ENCODE assay signal across 8 cellular contexts in the genomic region with DNA sequence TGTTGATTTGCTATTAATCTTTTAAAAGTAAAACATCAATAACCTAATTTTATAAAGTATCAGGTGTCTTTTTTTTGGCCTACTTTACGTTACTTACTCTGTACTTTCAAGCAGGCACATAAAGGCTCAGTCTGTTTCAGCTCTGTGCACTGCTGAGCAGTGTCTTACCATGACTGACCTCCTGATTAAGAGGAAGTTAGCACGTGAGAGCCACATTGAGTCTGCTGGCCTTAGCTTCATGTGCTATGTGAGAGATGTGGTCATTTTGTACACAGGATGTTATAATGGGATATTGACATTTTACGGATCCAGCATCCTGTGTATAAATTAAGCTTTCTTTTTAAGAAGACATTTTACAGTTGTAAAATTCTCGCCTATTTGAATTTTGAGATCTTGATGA. TPM values are rescaled to one million over a fixed set of nuclear protein-coding genes. Genes with fewer than 3 reads are reported as not detected.
DNase-seq lines count a peak whose midpoint lies in the region; ATAC-seq, FAIRE-seq and TF ChIP-seq lines count a peak whose summit lies in the region.

No MANE protein-coding gene starts in this region.

- H3K4me2 ChIP-seq in Karpas-422 (ENCODE audit: low read depth, low read length, poor library complexity, severe bottlenecking) (peak overlapping the region; percentile 76), endothelial cell of umbilical vein (ENCODE audit: insufficient read depth, low read length) (no peak overlapping the region)

- H3K27me3 ChIP-seq in Karpas-422 (ENCODE audit: low read length) (no peaks in the 10 kb centered on the region), endothelial cell of umbilical vein (ENCODE audit: control insufficient read depth in 2 of 2, insufficient read depth in 2 of 2, low read length in 2 of 2) (no peaks in the 10 kb centered on the region), esophagus squamous epithelium (no peaks in the 10 kb centered on the region)

- no TSS peak for BruUV-seq in endothelial cell of umbilical vein (replicated peaks; lab: Mats Ljungman, UMichigan)

- no peaks in the 10 kb centered on the region for H3K9me2 ChIP-seq in Karpas-422 (replicated peaks; ENCODE audit: insufficient read depth, low read length)

- no peak overlapping the region for H3K4me3 ChIP-seq in GM12864 (ENCODE audit: low read depth, low read length)
- H3K4me3 ChIP-seq in Karpas-422 (ENCODE audit: low read length): no peak overlapping the region
- H3K4me3 ChIP-seq in endothelial cell of umbilical vein (replicated peaks in 1 of 3; ENCODE audit: insufficient read depth in 1 of 3, low read depth in 1 of 3, low read length in 3 of 3): no peak overlapping the region
- no peak overlapping the region for H3K4me3 ChIP-seq in esophagus squamous epithelium

- dilution Hi-C loops in endothelial cell of umbilical vein (cut with MboI; ENCODE audit: extremely low pct_ligation_motif_present, low sequenced_read_pairs): no loop called here

- H3K36me3 ChIP-seq in Karpas-422 (ENCODE audit: insufficient read depth, low read length) (peaks cover 9% of the 10 kb centered on the region; the same call in 1 of the 2 replicates), endothelial cell of umbilical vein (ENCODE audit: control insufficient read depth in 2 of 2, extremely low read depth in 1 of 2, insufficient read depth in 2 of 2, low read length in 2 of 2) (no peaks in the 10 kb centered on the region), esophagus squamous epithelium (peaks cover 0 to 9% (median 0%) of the 10 kb centered on the region in 3 donors)

- H3K9me1 ChIP-seq in endothelial cell of umbilical vein (replicated peaks; ENCODE audit: control insufficient read depth, extremely low read depth, insufficient read depth, low read length): no peaks in the 10 kb centered on the region

- H2AFZ ChIP-seq in Karpas-422 (ENCODE audit: low read length) (no peak overlapping the region), endothelial cell of umbilical vein (ENCODE audit: low read depth, low read length) (no peak overlapping the region)

- peak; percentile 55 for DNase-seq in GM12864 (ENCODE audit: low read depth)
- DNase-seq in Karpas-422: peak; percentile 83
- DNase-seq in endothelial cell of umbilical vein (ENCODE audit: low read depth, low spot score): peak; percentile 41
- no peak for DNase-seq in stimulated activated naive CD8-positive, alpha-beta T cell treated with anti-CD3 and anti-CD28 coated beads, Interleukin-15, Interleukin-2, amounts not matched to agents 100 U/mL and 50 U/mL, for 24 hours
- no peak for DNase-seq in NCI-H1092 (lab: John Stamatoyannopoulos, UW)
- no peak for DNase-seq in esophagus squamous epithelium (lab: John Stamatoyannopoulos, UW)

- peaks cover 91% of the 10 kb centered on the region for H3K4me1 ChIP-seq in Karpas-422 (ENCODE audit: low read length)
- no peaks in the 10 kb centered on the region for H3K4me1 ChIP-seq in endothelial cell of umbilical vein (ENCODE audit: control insufficient read depth, extremely low read depth, insufficient read depth, low read length)
- peaks cover 5 to 77% (median 6%) of the 10 kb centered on the region in 3 donors for H3K4me1 ChIP-seq in esophagus squamous epithelium

- peaks cover 97% of the 10 kb centered on the region for H3K79me2 ChIP-seq in Karpas-422 (ENCODE audit: low read length)
- peaks cover 96% of the 10 kb centered on the region for H3K79me2 ChIP-seq in endothelial cell of umbilical vein (ENCODE audit: control insufficient read depth, insufficient read depth, low read length)

- peak overlapping the region; percentile 27 for H3K9ac ChIP-seq in Karpas-422 (ENCODE audit: low read length)
- no peak overlapping the region for H3K9ac ChIP-seq in endothelial cell of umbilical vein (replicated peaks; ENCODE audit: extremely low read depth, insufficient read depth, low read length)

- CTCF ChIA-PET in endothelial cell of umbilical vein (lab: Charles Lee): interaction anchor here (0.9 to 1.5 kb wide), 3 partner anchors 9 to 43 kb away, joined by 3 to 5 read pairs (median 3); no protein-coding TSS in a partner anchor

- ATAC-seq in GM21576 (IDR thresholded peaks at IDR 0.05; ENCODE audit: unreplicated experiment) (peak; percentile 95), GM21515 (IDR thresholded peaks at IDR 0.05; ENCODE audit: unreplicated experiment) (no peak)
- ATAC-seq in stimulated activated naive CD8-positive, alpha-beta T cell treated with anti-CD3 and anti-CD28 coated beads, Interleukin-15, Interleukin-2, amounts not matched to agents 100 U/mL and 50 U/mL, for 24 hours: peak; percentile 30

- H4K20me1 ChIP-seq in Karpas-422 (ENCODE audit: insufficient read depth, low read depth, low read length) (peaks cover 16% of the 10 kb centered on the region; the same call in 1 of the 2 replicates), endothelial cell of umbilical vein (replicated peaks; ENCODE audit: control insufficient read depth, extremely low read depth, insufficient read depth, low read length) (peaks cover 8% of the 10 kb centered on the region)

- TF ChIP-seq CTCF in GM12864 (IDR thresholded peaks at IDR 0.05; ENCODE audit: low read depth, low read length, missing control alignments) (no peak), endothelial cell of umbilical vein (IDR thresholded peaks at IDR 0.05; ENCODE audit: extremely low read depth in 1 of 2, insufficient read depth in 1 of 2, low read depth in 1 of 2, low read length in 2 of 2) (no peak), esophagus squamous epithelium (IDR thresholded peaks at IDR 0.05) (no peak)

- peak; percentile 18 for FAIRE-seq in endothelial cell of umbilical vein (lab: Jason Lieb, UNC)

- 61% methylated on average over 4 of the region's 4 CpGs for WGBS in esophagus squamous epithelium, 2 donors

- POLR2A ChIA-PET in endothelial cell of umbilical vein (lab: Charles Lee): no interaction called here

- peak overlapping the region; percentile 82 for H3K27ac ChIP-seq in Karpas-422 (ENCODE audit: low read length)
- H3K27ac ChIP-seq in endothelial cell of umbilical vein (ENCODE audit: insufficient read depth, low read depth, low read length): no peak overlapping the region
- H3K27ac ChIP-seq in esophagus squamous epithelium: no peak overlapping the region

- no peak for TF ChIP-seq POLR2A in endothelial cell of umbilical vein (IDR thresholded peaks at IDR 0.05; ENCODE audit: low read depth, low read length)
- TF ChIP-seq POLR2A in esophagus squamous epithelium (IDR thresholded peaks at IDR 0.05): no peak

- intact Hi-C loops in endothelial cell of umbilical vein (cut with micrococcal nuclease) (no loop called here), esophagus squamous epithelium (cut with DNase I) (no loop called here)

- H3K9me3 ChIP-seq in Karpas-422 (ENCODE audit: low read length): no peaks in the 10 kb centered on the region
- no peaks in the 10 kb centered on the region for H3K9me3 ChIP-seq in endothelial cell of umbilical vein (replicated peaks; ENCODE audit: control insufficient read depth, insufficient read depth, low read length)
- H3K9me3 ChIP-seq in esophagus squamous epithelium: no peaks in the 10 kb centered on the region

TF ChIP-seq in endothelial cell of umbilical vein, 7 proteins besides CTCF, POLR2A, EP300 and RAD21:
- TF ChIP-seq EZH2 (IDR thresholded peaks at IDR 0.05; ENCODE audit: borderline replicate concordance, low read depth, low read length, severe bottlenecking) (no peak), MYC (IDR thresholded peaks at IDR 0.05; ENCODE audit: low read depth, low read length) (no peak), JUN (IDR thresholded peaks at IDR 0.05; ENCODE audit: borderline replicate concordance, insufficient read depth, insufficient read length, low read depth) (no peak)
- TF ChIP-seq, protein P1, sequence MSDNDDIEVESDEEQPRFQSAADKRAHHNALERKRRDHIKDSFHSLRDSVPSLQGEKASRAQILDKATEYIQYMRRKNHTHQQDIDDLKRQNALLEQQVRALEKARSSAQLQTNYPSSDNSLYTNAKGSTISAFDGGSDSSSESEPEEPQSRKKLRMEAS (IDR thresholded peaks at IDR 0.05; ENCODE audit: insufficient read depth, insufficient read length): no peak

RNA-seq across cellular contexts. Expression of gene ARID1B, which starts 31.9 kb away (rescaled TPM):
- total RNA-seq in Karpas-422 (2014; rRNA removed; shearing (Covaris generic); ENCODE audit: low replicate concordance): 104 and 174 TPM in 2 replicates
- total RNA-seq in endothelial cell of umbilical vein (81.3 and 89.5 TPM in 2 replicates), esophagus squamous epithelium (100 to 1,000 TPM in 1 of 4 donors, 10 to 100 TPM in 3; 25.2 to 103 (median 59.5) TPM)
- polyA plus RNA-seq in endothelial cell of umbilical vein: 19.9 and 21.8 TPM in 2 replicates
- polyA plus RNA-seq in endothelial cell of umbilical vein (2011; cell fraction: cytosol; rRNA removed): 23.4 and 24.0 TPM in 2 replicates
- 77.1 and 78.2 TPM in 2 replicates for polyA plus RNA-seq in endothelial cell of umbilical vein (2011; cell fraction: nucleus; rRNA removed)
- polyA plus RNA-seq in endothelial cell of umbilical vein (2012): 25.7 and 28.8 TPM in 2 replicates
- polyA minus RNA-seq in endothelial cell of umbilical vein: 154 and 179 TPM in 2 replicates
- polyA minus RNA-seq in endothelial cell of umbilical vein (2011; cell fraction: cytosol; rRNA and poly(A)+ RNA removed): 26.9 TPM
- 366 and 441 TPM in 2 replicates for polyA minus RNA-seq in endothelial cell of umbilical vein (2011; cell fraction: nucleus; rRNA and poly(A)+ RNA removed)

Comparison
In these comparisons a context has a peak if more than half of its experiments do, and no peak if none do; other contexts are left out.
1. DNase-seq: peak in GM12864 (single experiment), Karpas-422 (single experiment) and endothelial cell of umbilical vein (single experiment); none in stimulated activated naive CD8-positive, alpha-beta T cell treated with anti-CD3 and anti-CD28 coated beads, Interleukin-15, Interleukin-2, amounts not matched to agents 100 U/mL and 50 U/mL, for 24 hours (single experiment), NCI-H1092 (single experiment) and esophagus squamous epithelium (single experiment).